Comparison of ENCODE assay signal across 37 cellular contexts in genomic region chr11:128968916-128969315, GRCh38. TPM values are rescaled to one million over a fixed set of nuclear protein-coding genes. Genes with fewer than 3 reads are reported as not detected.
"Had no signal": no experiment of that assay in that cellular context is flagged by ENCODE, and none has a peak within 500 bp of the region (broad histone marks: within the 10 kb centered on the region; RNA-seq: fewer than 3 reads in every experiment).

No MANE protein-coding gene starts in this region.

- H3K36me3 ChIP-seq: neutrophil had no signal

- H3K27me3 Mint-ChIP-seq: progenitor cell of endocrine pancreas had no signal

- H3K9me3 Mint-ChIP-seq: activated naive CD4-positive, alpha-beta T cell treated with anti-CD3 and anti-CD28 coated beads for 36 hours; nephron had no signal

- H3K27me3 ChIP-seq: brain microvascular endothelial cell, dorsolateral prefrontal cortex, heart right ventricle, neutrophil, stomach, thyroid gland, upper lobe of left lung, vagina had no signal

- FAIRE-seq: astrocyte had no signal

- H3K4me1 ChIP-seq: stomach, thyroid gland, vagina had no signal

- H3K4me3 Mint-ChIP-seq: activated naive CD4-positive, alpha-beta T cell treated with anti-CD3 and anti-CD28 coated beads for 36 hours; activated T-helper 1 cell treated with anti-CD3 and anti-CD28 coated beads, Interleukin-12 subunit alpha, Interleukin-12 subunit beta, Interleukin-2, Interleukin-4 antibody, amounts not matched to agents 30 ng/mL and 10 ng/mL and 1 ng/mL, durations not matched to agents 14 hours and 24 hours and 36 hours; nephron; T-helper 17 cell had no signal

- H3K27ac Mint-ChIP-seq: activated naive CD4-positive, alpha-beta T cell treated with anti-CD3 and anti-CD28 coated beads for 36 hours; activated T-helper 1 cell treated with anti-CD3 and anti-CD28 coated beads, Interleukin-12 subunit alpha, Interleukin-12 subunit beta, Interleukin-2, Interleukin-4 antibody, amounts not matched to agents 30 ng/mL and 10 ng/mL and 1 ng/mL, durations not matched to agents 14 hours and 24 hours and 36 hours; nephron had no signal

- H3K4me3 ChIP-seq: coronary artery, dorsolateral prefrontal cortex, heart right ventricle, lung, skin epidermis, stomach, thyroid gland, upper lobe of left lung, vagina had no signal

- DNase-seq: activated CD4-positive, CD25-positive, alpha-beta regulatory T cell treated with anti-CD3 and anti-CD28 coated beads, Interleukin-2, amount 50 U/mL, for 72 hours; activated CD8-positive, alpha-beta memory T cell treated with anti-CD3 and anti-CD28 coated beads, Interleukin-2, amount 50 U/mL, for 4 hours; activated effector memory CD4-positive, alpha-beta T cell treated with anti-CD3 and anti-CD28 coated beads, Interleukin-2, amount 50 U/mL, for 16 hours; activated naive CD4-positive, alpha-beta T cell treated with anti-CD3 and anti-CD28 coated beads for 36 hours; activated T-cell treated with anti-CD3 and anti-CD28 coated beads, Interleukin-2, amount 50 U/mL, for 1 hour; amniotic stem cell; brain microvascular endothelial cell; dorsolateral prefrontal cortex; effector memory CD4-positive, alpha-beta T cell; erythroblast; foreskin fibroblast; heart right ventricle; kidney glomerular epithelial cell; stimulated activated CD4-positive, alpha-beta T cell treated with anti-CD3 and anti-CD28 coated beads, Interleukin-12 subunit alpha, Interleukin-12 subunit beta, amount 100 ng/mL, for 4 hours; stimulated activated CD4-positive, alpha-beta T cell treated with anti-CD3 and anti-CD28 coated beads, Interleukin-4, amount 100 ng/mL, for 1 hour; stomach; T-helper 17 cell; T1000; thyroid gland; WERI-Rb-1 had no signal

- H3K9me3 ChIP-seq: heart right ventricle, neutrophil, stomach, thyroid gland, upper lobe of left lung, vagina had no signal

- H3K27ac ChIP-seq: brain microvascular endothelial cell, coronary artery, heart right ventricle, neutrophil, skin epidermis, stomach, thyroid gland, upper lobe of left lung, vagina, WERI-Rb-1 had no signal

- ATAC-seq: heart right ventricle, left lobe of liver, sciatic nerve, T-helper 17 cell had no signal

RNA-seq across cellular contexts. Expression of gene TP53AIP1, which starts 26.2 kb away (rescaled TPM):
- total RNA-seq: activated CD8-positive, alpha-beta memory T cell treated with anti-CD3 and anti-CD28 coated beads for 36 hours; activated naive CD4-positive, alpha-beta T cell treated with anti-CD3 and anti-CD28 coated beads for 36 hours; activated T-helper 1 cell treated with anti-CD3 and anti-CD28 coated beads, Interleukin-12 subunit alpha, Interleukin-12 subunit beta, Interleukin-2, Interleukin-4 antibody, amounts not matched to agents 30 ng/mL and 10 ng/mL and 1 ng/mL, durations not matched to agents 14 hours and 24 hours and 36 hours; cardiac septum; glomerular endothelial cell; heart right ventricle; left lobe of liver; mucosa of gallbladder; osteocyte; sciatic nerve; stomach; T-helper 17 cell; thyroid gland had no signal
